Comparison of ENCODE assay signal across 1 cellular context in the genomic region with DNA sequence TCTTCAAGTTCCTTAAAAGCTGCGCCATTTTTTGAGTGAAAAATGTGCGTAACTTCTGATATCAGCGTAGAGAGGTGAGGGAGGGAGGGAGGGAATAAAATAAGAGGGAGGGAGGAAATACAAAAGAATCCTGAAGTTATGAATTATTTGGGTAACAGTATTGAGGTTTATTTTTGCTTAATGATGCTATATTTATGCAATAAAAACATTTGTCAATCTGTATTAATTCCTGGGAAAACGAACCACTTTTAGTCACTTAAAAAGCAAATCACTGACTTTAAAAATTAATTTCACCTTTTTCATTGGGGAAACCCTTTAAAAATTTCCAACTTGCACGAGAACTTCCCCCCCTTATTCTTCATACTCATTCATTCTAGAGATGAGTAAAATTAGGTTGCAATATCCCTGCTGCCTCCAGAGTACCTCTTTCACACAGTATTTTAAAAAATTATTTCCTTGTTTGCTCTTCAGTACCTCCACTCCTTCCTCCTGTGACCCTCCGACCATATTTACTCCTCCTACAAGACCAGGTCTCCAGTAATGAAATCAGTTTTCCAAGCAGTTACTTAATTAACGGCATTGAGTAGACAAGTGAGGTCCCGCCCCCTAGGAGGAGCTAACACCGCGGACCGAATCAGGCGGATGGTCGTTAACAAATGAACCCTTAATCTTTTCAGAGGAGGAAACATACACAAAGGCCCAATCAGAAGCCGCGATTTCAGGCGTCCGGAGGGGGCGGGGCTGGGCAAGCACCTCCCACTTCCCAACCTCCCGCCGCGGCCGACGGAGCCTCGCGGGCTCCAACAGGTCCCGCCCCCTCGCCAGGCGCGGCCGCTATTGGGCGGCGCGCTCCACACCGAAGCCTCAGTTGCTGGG.
TF ChIP-seq lines count a peak whose summit lies in the region.

No MANE protein-coding gene starts in this region.

TF ChIP-seq in neural cell, 6 proteins besides CTCF, POLR2A, EP300 and RAD21 (continued from another document):
- no peak for TF ChIP-seq REST (IDR thresholded peaks at IDR 0.05; ENCODE audit: borderline replicate concordance)
